ENCODE assay signal across 18 cellular contexts in the genomic region with DNA sequence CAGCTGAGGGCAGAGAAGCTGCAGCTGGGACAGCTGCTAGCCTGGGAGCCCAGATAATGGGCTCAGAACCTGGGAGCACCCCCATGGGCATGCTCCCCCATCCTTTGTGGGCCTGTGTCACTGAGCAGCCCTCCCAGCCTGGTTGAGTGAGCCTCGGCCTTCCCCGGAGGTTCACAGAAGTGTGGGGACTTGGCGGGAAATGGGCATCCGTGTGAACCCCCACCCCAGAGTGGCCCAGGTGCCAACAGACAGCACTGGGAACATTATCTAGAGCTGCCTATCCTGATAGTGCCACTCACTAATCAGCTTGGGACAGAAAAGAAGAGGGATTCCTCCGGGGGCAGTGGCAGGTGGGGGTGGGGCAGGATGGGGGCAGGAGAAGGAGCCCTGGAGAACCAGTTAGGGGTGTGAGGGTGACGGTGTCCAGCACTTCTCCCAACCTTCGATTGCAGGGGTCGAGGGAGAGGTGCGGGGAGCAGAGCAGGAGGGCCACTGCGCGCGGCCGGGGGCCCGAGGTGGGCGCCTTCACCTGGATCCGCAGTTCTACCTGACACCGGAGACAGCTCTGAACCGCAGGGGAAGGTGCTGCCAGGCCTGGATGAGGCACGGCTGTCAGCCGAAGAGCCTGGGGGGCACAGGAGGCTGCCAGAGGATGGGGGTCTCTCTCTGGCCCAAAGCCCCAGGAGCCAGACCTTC. TPM values are rescaled to one million over a fixed set of nuclear protein-coding genes. Genes with fewer than 3 reads are reported as not detected.
DNase-seq lines count a peak whose midpoint lies in the region; ATAC-seq and TF ChIP-seq lines count a peak whose summit lies in the region.
"Had no signal": no experiment of that assay in that cellular context is flagged by ENCODE, and none has a peak within 500 bp of the region (broad histone marks: within the 10 kb centered on the region; RNA-seq: fewer than 3 reads in every experiment).

No MANE protein-coding gene starts in this region.

- no peak overlapping the region for H2AFZ ChIP-seq in MM.1S (ENCODE audit: low read length)
- H2AFZ ChIP-seq: GM23248 had no signal

- H3K9me3 Mint-ChIP-seq in mesothelial cell of epicardium, result no peaks in the 10 kb centered on the region
- H3K9me3 Mint-ChIP-seq: CD8-positive, alpha-beta T cell; HFFc6; IgD-negative memory B cell had no signal

- peaks cover 8% of the 10 kb centered on the region for H3K27me3 Mint-ChIP-seq in mesothelial cell of epicardium (ENCODE audit: low read depth)

- H3K27ac ChIP-seq in caudate nucleus (ENCODE audit: low read depth, low read length), result peak overlapping the region; percentile 16
- peak overlapping the region; percentile 30 for H3K27ac ChIP-seq in substantia nigra (ENCODE audit: low read depth, low read length, poor library complexity, severe bottlenecking)
- H3K27ac ChIP-seq in MM.1S (ENCODE audit: low read length), result no peak overlapping the region
- H3K27ac ChIP-seq: BLaER1 treated with 17β-estradiol and CSF1 and Interleukin-3, amounts not matched to agents 10 nM and 100 nM; GM23248 had no signal

- no peak overlapping the region for H3K4me3 Mint-ChIP-seq in mesothelial cell of epicardium
- H3K4me3 Mint-ChIP-seq: CD8-positive, alpha-beta T cell; HFFc6; IgD-negative memory B cell had no signal

- peak overlapping the region; percentile 67 for H3K27ac Mint-ChIP-seq in mesothelial cell of epicardium
- H3K27ac Mint-ChIP-seq: CD8-positive, alpha-beta T cell; HFFc6; IgD-negative memory B cell had no signal

- no peak for ATAC-seq in HG02973 (IDR thresholded peaks at IDR 0.05; ENCODE audit: unreplicated experiment)
- ATAC-seq: CD8-positive, alpha-beta T cell; HCT116; HepG2 had no signal

- H3K27me3 ChIP-seq in NT2/D1 (ENCODE audit: insufficient read depth, insufficient read length) (peaks cover 50% of the 10 kb centered on the region), MM.1S (replicated peaks; ENCODE audit: insufficient read depth, low read length) (no peaks in the 10 kb centered on the region)
- H3K27me3 ChIP-seq: BLaER1 treated with 17β-estradiol and CSF1 and Interleukin-3, amounts not matched to agents 10 nM and 100 nM had no signal

- no peaks in the 10 kb centered on the region for H3K36me3 ChIP-seq in NT2/D1 (ENCODE audit: insufficient read depth, insufficient read length, low read length)
- no peaks in the 10 kb centered on the region for H3K36me3 ChIP-seq in MM.1S (replicated peaks; ENCODE audit: insufficient read depth, low read length)
- H3K36me3 ChIP-seq: BLaER1 treated with 17β-estradiol and CSF1 and Interleukin-3, amounts not matched to agents 10 nM and 100 nM had no signal

- TF ChIP-seq CTCF in mesothelial cell of epicardium (IDR thresholded peaks at IDR 0.05; ENCODE audit: unreplicated experiment), result no peak
- TF ChIP-seq CTCF in MM.1S (IDR thresholded peaks at IDR 0.05; ENCODE audit: low read length), result no peak

- H3K9me2 ChIP-seq in MM.1S (replicated peaks; ENCODE audit: insufficient read depth, low read length), result no peaks in the 10 kb centered on the region

- no peaks in the 10 kb centered on the region for H4K20me1 ChIP-seq in MM.1S (ENCODE audit: insufficient read depth, low read length)

- peaks cover 53% of the 10 kb centered on the region for H3K4me1 Mint-ChIP-seq in mesothelial cell of epicardium
- H3K4me1 Mint-ChIP-seq: IgD-negative memory B cell had no signal

- peak overlapping the region; percentile 25 for H3K9ac ChIP-seq in NT2/D1 (ENCODE audit: insufficient read length, low read depth)
- no peak overlapping the region for H3K9ac ChIP-seq in MM.1S (ENCODE audit: low read length)
- H3K9ac ChIP-seq: GM23248 had no signal

- H3K9me3 ChIP-seq in NT2/D1 (ENCODE audit: insufficient read depth, low read length) (no peaks in the 10 kb centered on the region), MM.1S (replicated peaks; ENCODE audit: insufficient read depth, low read length) (no peaks in the 10 kb centered on the region)
- H3K9me3 ChIP-seq: BLaER1 treated with 17β-estradiol and CSF1 and Interleukin-3, amounts not matched to agents 10 nM and 100 nM had no signal

- DNase-seq in NT2/D1 (ENCODE audit: low read depth, low spot score), result no peak
- no peak for DNase-seq in caudate nucleus (lab: John Stamatoyannopoulos, UW)
- no peak for DNase-seq in mesothelial cell of epicardium (ENCODE audit: low spot score in 2 of 2, unreplicated experiment in 2 of 2)
- DNase-seq in substantia nigra (lab: John Stamatoyannopoulos, UW), result no peak
- no peak for DNase-seq in MM.1S
- DNase-seq in foreskin melanocyte, result no peak
- DNase-seq: 8988T; Calu3; CD8-positive, alpha-beta T cell; DMS79 treated with DMSO at 0.1 percent for 48 hours; GF-D8; GM23248; HFFc6 had no signal

- no peak overlapping the region for H3K4me2 ChIP-seq in MM.1S (ENCODE audit: low read depth, low read length)
- H3K4me2 ChIP-seq: BLaER1 treated with 17β-estradiol and CSF1 and Interleukin-3, amounts not matched to agents 10 nM and 100 nM had no signal

- no peaks in the 10 kb centered on the region for H3K79me2 ChIP-seq in MM.1S (ENCODE audit: low read length)

- H3F3A ChIP-seq in MM.1S (ENCODE audit: insufficient read depth, low read length), result no peaks in the 10 kb centered on the region

- H3K4me3 ChIP-seq in NT2/D1 (ENCODE audit: insufficient read length, low read depth) (no peak overlapping the region), MM.1S (ENCODE audit: low read length) (no peak overlapping the region)
- H3K4me3 ChIP-seq: BLaER1 treated with 17β-estradiol and CSF1 and Interleukin-3, amounts not matched to agents 10 nM and 100 nM; GM23248 had no signal

- H3K36me3 Mint-ChIP-seq in mesothelial cell of epicardium, result no peaks in the 10 kb centered on the region
- H3K36me3 Mint-ChIP-seq: CD8-positive, alpha-beta T cell; IgD-negative memory B cell had no signal

- peaks cover 33% of the 10 kb centered on the region for H3K4me1 ChIP-seq in NT2/D1 (ENCODE audit: insufficient read depth, insufficient read length)
- no peaks in the 10 kb centered on the region for H3K4me1 ChIP-seq in MM.1S (ENCODE audit: low read length)

RNA-seq across cellular contexts. Expression of a gene that starts 33.1 kb away (rescaled TPM):
- total RNA-seq in mesothelial cell of epicardium, result 7.1 to 7.9 TPM (median 7.3 TPM) in 3 replicates
- total RNA-seq: CD8-positive, alpha-beta T cell had no signal
